ENCODE assay signal across 25 cellular contexts in genomic region chr10:114311496-114312195, GRCh38.
"Had no signal": no experiment of that assay in that cellular context is flagged by ENCODE, and none has a peak within 500 bp of the region (broad histone marks: within the 10 kb centered on the region; RNA-seq: fewer than 3 reads in every experiment).

No MANE protein-coding gene starts in this region.

- H3K4me3 Mint-ChIP-seq: activated B cell treated with CpG ODN at 0.5 μM for 24 hours; activated CD4-positive, alpha-beta memory T cell treated with anti-CD3 and anti-CD28 coated beads for 36 hours; activated CD4-positive, alpha-beta T cell treated with anti-CD3 and anti-CD28 coated beads, Interleukin-2, amount 10 ng/mL, durations not matched to agents 7 days and 5 days; activated T-helper 17 cell treated with anti-CD3 and anti-CD28 coated beads, Interleukin-2, amount 50 U/mL, for 72 hours; T-cell had no signal

- ATAC-seq: activated T-helper 17 cell treated with anti-CD3 and anti-CD28 coated beads, Interleukin-2, amount 50 U/mL, for 72 hours; body of pancreas; Right ventricle myocardium inferior; T-cell had no signal

- H3K9me3 ChIP-seq: ascending aorta, body of pancreas, MG63 had no signal

- H3K27ac Mint-ChIP-seq: activated B cell treated with CpG ODN at 0.5 μM for 24 hours; activated CD4-positive, alpha-beta memory T cell treated with anti-CD3 and anti-CD28 coated beads for 36 hours; activated CD4-positive, alpha-beta T cell treated with anti-CD3 and anti-CD28 coated beads, Interleukin-2, amount 10 ng/mL, durations not matched to agents 7 days and 5 days; activated T-helper 17 cell treated with anti-CD3 and anti-CD28 coated beads, Interleukin-2, amount 50 U/mL, for 72 hours had no signal

- H3K4me3 ChIP-seq: ascending aorta, body of pancreas, MG63, SK-N-MC had no signal

- H3K9me3 Mint-ChIP-seq: activated B cell treated with CpG ODN at 0.5 μM for 24 hours; activated CD4-positive, alpha-beta memory T cell treated with anti-CD3 and anti-CD28 coated beads for 36 hours; activated CD4-positive, alpha-beta T cell treated with anti-CD3 and anti-CD28 coated beads, Interleukin-2, amount 10 ng/mL, durations not matched to agents 7 days and 5 days; activated T-helper 17 cell treated with anti-CD3 and anti-CD28 coated beads, Interleukin-2, amount 50 U/mL, for 72 hours; T-cell had no signal

- H3K4me1 Mint-ChIP-seq: activated B cell treated with CpG ODN at 0.5 μM for 24 hours; activated CD4-positive, alpha-beta T cell treated with anti-CD3 and anti-CD28 coated beads, Interleukin-2, amount 10 ng/mL, durations not matched to agents 7 days and 5 days; activated T-helper 17 cell treated with anti-CD3 and anti-CD28 coated beads, Interleukin-2, amount 50 U/mL, for 72 hours; T-cell had no signal

- H3K27me3 ChIP-seq: ascending aorta, body of pancreas, MG63 had no signal

- H3K27ac ChIP-seq: ascending aorta, body of pancreas, SK-N-MC had no signal

- H3K4me1 ChIP-seq: body of pancreas had no signal

- H3K27me3 Mint-ChIP-seq: activated B cell treated with CpG ODN at 0.5 μM for 24 hours; activated CD4-positive, alpha-beta memory T cell treated with anti-CD3 and anti-CD28 coated beads for 36 hours; T-cell had no signal

- H3K36me3 ChIP-seq: MG63 had no signal

- DNase-seq: activated B cell treated with CpG ODN at 0.5 μM for 24 hours; activated CD4-positive, alpha-beta memory T cell treated with anti-CD3 and anti-CD28 coated beads for 36 hours; activated CD4-positive, alpha-beta T cell treated with anti-CD3 and anti-CD28 coated beads, Interleukin-2, amount 10 ng/mL, durations not matched to agents 7 days and 5 days; activated CD8-positive, alpha-beta memory T cell treated with anti-CD3 and anti-CD28 coated beads for 24 hours; activated naive CD4-positive, alpha-beta T cell treated with anti-CD3 and anti-CD28 coated beads, Interleukin-2, amount 50 U/mL, for 16 hours; activated T-cell treated with anti-CD3 and anti-CD28 coated beads, Interleukin-2, amount 50 U/mL, for 48 hours; amniotic stem cell; body of pancreas; MG63; MV-4-11; NCI-H1092 treated with DMSO at 0.1 percent for 48 hours; NCI-H1436; NCI-H1694 treated with DMSO at 0.1 percent for 48 hours; NCI-H2029 treated with DMSO at 0.1 percent for 48 hours; NCI-H345; NCI-H510A; NCI-H526 treated with DMSO at 0.1 percent for 48 hours; NCI-H82; T-cell; T-helper 2 cell; T1000 had no signal

- H3K36me3 Mint-ChIP-seq: activated CD4-positive, alpha-beta memory T cell treated with anti-CD3 and anti-CD28 coated beads for 36 hours; T-cell had no signal
